In the genomic region with DNA sequence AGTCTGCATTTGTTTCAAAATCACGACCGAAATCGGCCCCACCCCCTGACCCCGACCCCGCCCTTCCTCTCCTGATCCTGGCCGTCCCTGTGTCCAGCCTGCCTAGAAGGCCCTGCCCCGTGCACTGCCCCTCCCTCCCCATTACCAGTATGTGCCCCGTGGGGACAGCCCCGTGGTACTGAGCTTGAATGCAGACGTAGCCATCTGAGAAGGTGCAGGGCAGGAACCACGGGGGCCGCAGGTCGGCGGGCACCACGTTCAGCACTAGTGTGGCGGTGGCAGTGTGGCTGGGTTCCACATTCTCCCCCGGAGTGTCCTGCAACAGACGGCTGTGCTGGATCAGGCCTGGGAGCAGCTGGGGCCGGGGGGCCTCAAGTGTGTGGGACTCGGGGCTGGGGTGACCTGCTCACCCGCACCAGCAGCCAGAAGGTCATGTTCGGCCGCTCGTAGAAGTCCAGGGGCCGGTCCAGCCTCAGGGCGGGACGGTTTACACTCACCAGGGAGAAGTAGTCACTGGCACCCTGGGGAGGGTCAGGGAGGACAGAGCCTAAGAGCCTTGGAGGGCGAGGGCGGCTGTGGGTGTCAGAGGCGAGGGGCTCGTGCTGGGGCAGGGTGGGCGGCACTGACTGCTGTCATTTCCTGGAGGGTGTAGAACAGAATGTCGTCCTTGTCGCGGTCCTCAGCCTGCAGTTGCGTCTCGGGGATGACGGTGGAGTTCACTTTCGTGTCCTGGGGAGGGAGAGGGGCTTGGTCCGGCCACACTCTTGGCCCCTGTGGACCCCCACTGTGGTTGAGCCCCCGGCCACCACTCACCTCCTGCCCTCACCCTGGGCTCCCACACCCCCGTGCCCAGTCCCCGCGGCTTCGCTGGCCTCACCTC, we compare ENCODE assay signal across 20 cellular contexts. TPM values are rescaled to one million over a fixed set of nuclear protein-coding genes. Genes with fewer than 3 reads are reported as not detected.
DNase-seq lines count a peak whose midpoint lies in the region; ATAC-seq, FAIRE-seq and TF ChIP-seq lines count a peak whose summit lies in the region.
"Had no signal": no experiment of that assay in that cellular context is flagged by ENCODE, and none has a peak within 500 bp of the region (broad histone marks: within the 10 kb centered on the region; RNA-seq: fewer than 3 reads in every experiment).

No MANE protein-coding gene starts in this region.

- H3K4me3 ChIP-seq in IMR-90 (ENCODE audit: insufficient read depth, low read depth, low read length) = no peak overlapping the region
- H3K4me3 ChIP-seq in kidney (ENCODE audit: low read length in 2 of 2) = no peak overlapping the region
- H3K4me3 ChIP-seq in neuronal stem cell (ENCODE audit: low read length in 2 of 2) = no peak overlapping the region
- no peak overlapping the region for H3K4me3 ChIP-seq in esophagus muscularis mucosa
- H3K4me3 ChIP-seq: BLaER1 treated with 17β-estradiol and CSF1 and Interleukin-3, amounts not matched to agents 10 nM and 100 nM; Peyer's patch; SJCRH30 had no signal

- ATAC-seq in IMR-90 (ENCODE audit: low read depth) = no peak
- ATAC-seq: HCT116 had no signal

- H3K36me3 Mint-ChIP-seq in type B pancreatic cell = no peaks in the 10 kb centered on the region

- H3K4ac ChIP-seq in IMR-90 (ENCODE audit: low read depth, low read length) = no peak overlapping the region
- H3K4ac ChIP-seq in neuronal stem cell (ENCODE audit: low read length) = no peak overlapping the region

- no peak overlapping the region for H3K9ac ChIP-seq in IMR-90 (ENCODE audit: low read depth, low read length)
- no peak overlapping the region for H3K9ac ChIP-seq in kidney (ENCODE audit: low read length in 2 of 2)
- no peak overlapping the region for H3K9ac ChIP-seq in neuronal stem cell (ENCODE audit: low read depth, low read length, poor library complexity)
- H3K9ac ChIP-seq: BLaER1 treated with 17β-estradiol and CSF1 and Interleukin-3, amounts not matched to agents 10 nM and 100 nM had no signal

- no peak overlapping the region for H4K8ac ChIP-seq in IMR-90 (ENCODE audit: low read depth in 2 of 2, low read length in 2 of 2)
- no peak overlapping the region for H4K8ac ChIP-seq in neuronal stem cell (ENCODE audit: low read depth, low read length)

- DNase-seq in IMR-90 (no peak), kidney (peak; percentile 72), neuronal stem cell (ENCODE audit: low spot score) (no peak), esophagus muscularis mucosa (ENCODE audit: extremely low spot score) (no peak), type B pancreatic cell (ENCODE audit: extremely low spot score, unreplicated experiment) (no peak)
- DNase-seq: CD8-positive, alpha-beta memory T cell; GDM1; NCI-H1105; NCI-H1694; NCI-H2081; NCI-H2171; NCI-H524 treated with DMSO at 0.1 percent for 48 hours; NCI-H82; Peyer's patch; SJCRH30 had no signal

- dilution Hi-C loops in IMR-90 (cut with HindIII; ENCODE audit: low sequenced_read_pairs, unreplicated experiment) = no loop called here

- H2BK5ac ChIP-seq in IMR-90 (ENCODE audit: low read depth, low read length, poor library complexity, severe bottlenecking) = no peak overlapping the region
- H2BK5ac ChIP-seq in neuronal stem cell (ENCODE audit: low read length) = no peak overlapping the region

- H2BK20ac ChIP-seq in IMR-90 (ENCODE audit: low read depth, low read length) = no peak overlapping the region

- no peak overlapping the region for H3K56ac ChIP-seq in IMR-90 (ENCODE audit: extremely low read depth, insufficient read depth, low read length)

- TF ChIP-seq POLR2A in IMR-90 (IDR thresholded peaks at IDR 0.05; ENCODE audit: low read depth, low read length) (no peak), esophagus muscularis mucosa (IDR thresholded peaks at IDR 0.05; ENCODE audit: low read depth) (no peak)

- no peak for TF ChIP-seq RAD21 in IMR-90 (IDR thresholded peaks at IDR 0.05; ENCODE audit: low read length)

- POLR2A ChIA-PET in IMR-90 (lab: Charles Lee; ENCODE audit: unreplicated experiment) = no interaction called here

- peak overlapping the region; percentile 58 for H2BK12ac ChIP-seq in neuronal stem cell (ENCODE audit: low read length)

- no peak overlapping the region for H3K4me3 Mint-ChIP-seq in type B pancreatic cell
- H3K4me3 Mint-ChIP-seq: CD8-positive, alpha-beta memory T cell had no signal

- 70% methylated on average over 24 of the region's 45 CpGs; no CpG with 5 or more reads in 1 of the 2 experiments for WGBS in IMR-90 (ENCODE audit: extremely low coverage in 2 of 2, insufficient read length in 1 of 2), 2 experiments
- WGBS in neuronal stem cell (ENCODE audit: extremely low coverage in 2 of 2, insufficient read length in 2 of 2, insufficient replicate concordance in 1 of 2), 2 donors = no CpG with 5 or more reads among the region's 45 CpGs
- 83% methylated on average over 27 of the region's 45 CpGs for WGBS in esophagus muscularis mucosa

- H3K27ac ChIP-seq in IMR-90 (ENCODE audit: insufficient read depth, low read length) (no peak overlapping the region), kidney (ENCODE audit: low read depth in 2 of 2, low read length in 2 of 2) (no peak overlapping the region), neuronal stem cell (replicated peaks; ENCODE audit: low read length) (no peak overlapping the region), esophagus muscularis mucosa (replicated peaks in 1 of 4) (no peak overlapping the region)
- H3K27ac ChIP-seq: BLaER1 treated with 17β-estradiol and CSF1 and Interleukin-3, amounts not matched to agents 10 nM and 100 nM; SJCRH30 had no signal

- H4K5ac ChIP-seq in IMR-90 (ENCODE audit: low read depth, low read length) = no peak overlapping the region

- TF ChIP-seq CTCF in IMR-90 (conservative IDR thresholded peaks at IDR 0.05; ENCODE audit: low read depth, low read length) (no peak), kidney (IDR thresholded peaks at IDR 0.05; ENCODE audit: borderline replicate concordance, extremely low read depth, insufficient read depth) (no peak), esophagus muscularis mucosa (IDR thresholded peaks at IDR 0.05) (no peak), type B pancreatic cell (conservative IDR thresholded peaks at IDR 0.05) (no peak)

- H3K9me3 Mint-ChIP-seq in type B pancreatic cell = no peaks in the 10 kb centered on the region
- H3K9me3 Mint-ChIP-seq: CD8-positive, alpha-beta memory T cell had no signal

- H3K4me2 ChIP-seq in IMR-90 (ENCODE audit: low read depth, low read length) = no peak overlapping the region
- H3K4me2 ChIP-seq in neuronal stem cell (ENCODE audit: insufficient read depth, low read length, poor library complexity, severe bottlenecking) = no peak overlapping the region

- no peak overlapping the region for H4K91ac ChIP-seq in IMR-90 (ENCODE audit: insufficient read depth, low read depth, low read length)
- H4K91ac ChIP-seq in neuronal stem cell (ENCODE audit: low read depth, low read length, poor library complexity) = no peak overlapping the region

- in situ Hi-C loops in IMR-90 (cut with MboI; ENCODE audit: low sequenced_read_pairs) = no loop called here

- no peaks in the 10 kb centered on the region for H3K27me3 ChIP-seq in IMR-90 (ENCODE audit: control insufficient read depth, insufficient read depth, low read length)
- H3K27me3 ChIP-seq in neuronal stem cell (ENCODE audit: control insufficient read depth in 3 of 3, insufficient read depth in 3 of 3, low read depth in 1 of 3, low read length in 3 of 3) = peaks cover 0 to 4% (median 0%) of the 10 kb centered on the region in 3 experiments
- peaks cover 0 to 33% (median 2%) of the 10 kb centered on the region in 4 donors for H3K27me3 ChIP-seq in esophagus muscularis mucosa
- H3K27me3 ChIP-seq: Peyer's patch, SJCRH30 had no signal

- H3K9me1 ChIP-seq in IMR-90 (ENCODE audit: insufficient read depth, low read length) = 0 out of 2 replicates have a peak, but pooled peaks cover 3% of the 10 kb centered on the region

- peak overlapping the region; percentile 37 for H2AK9ac ChIP-seq in IMR-90 (replicated peaks; ENCODE audit: low read depth, low read length, poor library complexity)

- no peak overlapping the region for H3K23ac ChIP-seq in IMR-90 (ENCODE audit: low read depth, low read length)
- peak overlapping the region; percentile 73 for H3K23ac ChIP-seq in neuronal stem cell (ENCODE audit: low read depth, low read length, poor library complexity)

- H3K14ac ChIP-seq in IMR-90 (replicated peaks; ENCODE audit: low read depth, low read length) = no peak overlapping the region
- H3K14ac ChIP-seq in neuronal stem cell (ENCODE audit: low read length) = peak overlapping the region; percentile 56

- no peak overlapping the region for H2AFZ ChIP-seq in IMR-90 (replicated peaks; ENCODE audit: low read length, poor library complexity)
- H2AFZ ChIP-seq in neuronal stem cell (ENCODE audit: low read length) = no peak overlapping the region

- intact Hi-C loops in IMR-90 (cut with micrococcal nuclease) (no loop called here), kidney (cut with DNase I) (no loop called here), esophagus muscularis mucosa (cut with DNase I) (no loop called here)

- H3K79me1 ChIP-seq in IMR-90 (ENCODE audit: low read depth in 1 of 2, low read length in 2 of 2) (peaks cover 2 to 18% of the 10 kb centered on the region in 2 experiments; a peak in 1 of 4 replicates), neuronal stem cell (ENCODE audit: low read depth, low read length) (peaks cover 6% of the 10 kb centered on the region)

- no peak overlapping the region for H2AK5ac ChIP-seq in IMR-90 (ENCODE audit: low read depth, low read length)
- no peak overlapping the region for H2AK5ac ChIP-seq in neuronal stem cell (ENCODE audit: low read depth, low read length)

- H3K36me3 ChIP-seq in IMR-90 (ENCODE audit: control insufficient read depth, insufficient read depth, low read length) = peaks cover 6% of the 10 kb centered on the region; the same call in 1 of the 2 replicates
- H3K36me3 ChIP-seq in kidney (ENCODE audit: control insufficient read depth in 1 of 2, insufficient read depth in 2 of 2, low read length in 2 of 2) = no peaks in the 10 kb centered on the region
- peaks cover 3% of the 10 kb centered on the region in 2 donors for H3K36me3 ChIP-seq in neuronal stem cell (replicated peaks in 1 of 2; ENCODE audit: control insufficient read depth in 2 of 2, insufficient read depth in 2 of 2, low read length in 2 of 2)
- peaks cover 0 to 51% (median 30%) of the 10 kb centered on the region in 4 donors for H3K36me3 ChIP-seq in esophagus muscularis mucosa
- H3K36me3 ChIP-seq: SJCRH30 had no signal

- H3K27ac Mint-ChIP-seq in type B pancreatic cell = no peak overlapping the region
- H3K27ac Mint-ChIP-seq: CD8-positive, alpha-beta memory T cell had no signal

- no peaks in the 10 kb centered on the region for H3K4me1 ChIP-seq in IMR-90 (ENCODE audit: control insufficient read depth, insufficient read depth, low read length)
- no peaks in the 10 kb centered on the region for H3K4me1 ChIP-seq in kidney (ENCODE audit: control insufficient read depth in 1 of 2, insufficient read depth in 1 of 2, low read depth in 1 of 2, low read length in 2 of 2)
- H3K4me1 ChIP-seq in neuronal stem cell (ENCODE audit: control insufficient read depth in 2 of 2, insufficient read depth in 1 of 2, low read depth in 1 of 2, low read length in 2 of 2) = peaks cover 0 to under 1% of the 10 kb centered on the region in 2 donors
- H3K4me1 ChIP-seq in esophagus muscularis mucosa = peaks cover 0 to 23% (median 10%) of the 10 kb centered on the region in 4 donors

- no peak for TF ChIP-seq EP300 in esophagus muscularis mucosa (IDR thresholded peaks at IDR 0.05)

- BruUV-seq in IMR-90 (replicated peaks; lab: Mats Ljungman, UMichigan) = no TSS peak

- no peak for FAIRE-seq in kidney (lab: Jason Lieb, UNC)
- FAIRE-seq: GM19239, H1 had no signal

- no peak overlapping the region for H2BK15ac ChIP-seq in IMR-90 (ENCODE audit: low read depth, low read length)
- no peak overlapping the region for H2BK15ac ChIP-seq in neuronal stem cell (ENCODE audit: low read length)

- peaks cover 4% of the 10 kb centered on the region for H3K4me1 Mint-ChIP-seq in type B pancreatic cell (ENCODE audit: unreplicated experiment)

- H3K27me3 Mint-ChIP-seq in type B pancreatic cell = no peaks in the 10 kb centered on the region

- no peaks in the 10 kb centered on the region; the same call in 1 of the 2 replicates for H4K20me1 ChIP-seq in IMR-90 (ENCODE audit: insufficient read depth, low read length)

- H3K9me3 ChIP-seq in IMR-90 (ENCODE audit: control insufficient read depth, insufficient read depth, low read length) (no peaks in the 10 kb centered on the region), kidney (ENCODE audit: control insufficient read depth in 1 of 2, low read length in 2 of 2) (no peaks in the 10 kb centered on the region), neuronal stem cell (replicated peaks in 1 of 2; ENCODE audit: control insufficient read depth in 2 of 2, insufficient read depth in 1 of 2, low read depth in 1 of 2, low read length in 2 of 2) (no peaks in the 10 kb centered on the region), esophagus muscularis mucosa (no peaks in the 10 kb centered on the region)
- H3K9me3 ChIP-seq: BLaER1 treated with 17β-estradiol and CSF1 and Interleukin-3, amounts not matched to agents 10 nM and 100 nM; Peyer's patch; SJCRH30 had no signal

- no peak overlapping the region for H2BK120ac ChIP-seq in IMR-90 (ENCODE audit: low read depth, low read length)
- no peak overlapping the region for H2BK120ac ChIP-seq in neuronal stem cell (ENCODE audit: low read depth, low read length)

- CTCF ChIA-PET in IMR-90 (lab: Yijun Ruan, JAX) = no interaction called here

- no peak overlapping the region for H3K18ac ChIP-seq in IMR-90 (ENCODE audit: low read depth, low read length)
- H3K18ac ChIP-seq in neuronal stem cell (ENCODE audit: low read length) = peak overlapping the region; percentile 38

RNA-seq across cellular contexts. Expression of gene CDHR5, which starts 3.6 kb away (rescaled TPM):
- total RNA-seq in IMR-90 (2012; rRNA removed) (not detected in 2 replicates), kidney (7.0 TPM), esophagus muscularis mucosa (1 to 10 TPM in 1 of 4 donors, not detected in 3; 1.3 TPM), type B pancreatic cell (ENCODE audit: low replicate concordance) (7.1 and 23.0 TPM in 2 replicates)
- polyA plus RNA-seq in IMR-90 (2012; rRNA removed) (not detected in 2 replicates), kidney (ENCODE audit: insufficient read depth, low read depth, low replicate concordance) (45.6 TPM)
- not detected in 2 replicates for polyA plus RNA-seq in IMR-90 (2012; cell fraction: cytosol; rRNA removed)
- polyA plus RNA-seq in IMR-90 (2012; cell fraction: nucleus; rRNA removed; ENCODE audit: low replicate concordance) = not detected in 2 replicates
- polyA plus RNA-seq in neuronal stem cell (2013, experiment 1 of 2) = not detected
- not detected for polyA plus RNA-seq in neuronal stem cell (2013, experiment 2 of 2)
- total RNA-seq: CD8-positive, alpha-beta memory T cell; H1; HT1080; SJCRH30 had no signal
- polyA plus RNA-seq: CD8-positive, alpha-beta memory T cell; H1 had no signal

RNA-seq across cellular contexts. Expression of gene IRF7, which starts 5.4 kb away (rescaled TPM):
- total RNA-seq in IMR-90 (2012; rRNA removed) (1.4 and 1.6 TPM in 2 replicates), kidney (36.7 TPM), esophagus muscularis mucosa (10 to 100 TPM; 11.3 to 39.6 (median 14.2) TPM), type B pancreatic cell (ENCODE audit: low replicate concordance) (16.4 and 20.5 TPM in 2 replicates)
- polyA plus RNA-seq in IMR-90 (2012; rRNA removed) (4.5 and 5.8 TPM in 2 replicates), kidney (ENCODE audit: insufficient read depth, low read depth, low replicate concordance) (21.5 TPM)
- 3.0 and 6.5 TPM in 2 replicates for polyA plus RNA-seq in IMR-90 (2012; cell fraction: cytosol; rRNA removed)
- polyA plus RNA-seq in IMR-90 (2012; cell fraction: nucleus; rRNA removed; ENCODE audit: low replicate concordance) = 14.5 and 38.2 TPM in 2 replicates
- 5.5 TPM for polyA plus RNA-seq in neuronal stem cell (2013, experiment 1 of 2)
- 5.1 TPM for polyA plus RNA-seq in neuronal stem cell (2013, experiment 2 of 2)
- total RNA-seq: HT1080 had no signal

RNA-seq across cellular contexts. Expression of gene SCT, which starts 5.8 kb away (rescaled TPM):
- total RNA-seq in IMR-90 (2012; rRNA removed) (not detected in 2 replicates), kidney (not detected), esophagus muscularis mucosa (not detected), type B pancreatic cell (ENCODE audit: low replicate concordance) (3.1 and 15.3 TPM in 2 replicates)
- polyA plus RNA-seq in IMR-90 (2012; rRNA removed) (not detected in 2 replicates), kidney (ENCODE audit: insufficient read depth, low read depth, low replicate concordance) (not detected)
- polyA plus RNA-seq in IMR-90 (2012; cell fraction: cytosol; rRNA removed) = not detected in 2 replicates
- polyA plus RNA-seq in IMR-90 (2012; cell fraction: nucleus; rRNA removed; ENCODE audit: low replicate concordance) = not detected in 2 replicates
- polyA plus RNA-seq in neuronal stem cell (2013, experiment 1 of 2) = not detected
- polyA plus RNA-seq in neuronal stem cell (2013, experiment 2 of 2) = not detected
- total RNA-seq: CD8-positive, alpha-beta memory T cell; HT1080; SJCRH30 had no signal
- polyA plus RNA-seq: CD8-positive, alpha-beta memory T cell had no signal

RNA-seq across cellular contexts. Expression of gene DRD4, which starts 15.9 kb away (rescaled TPM):
- total RNA-seq in IMR-90 (2012; rRNA removed) = not detected in 2 replicates
- not detected in 2 replicates for polyA plus RNA-seq in IMR-90 (2012; rRNA removed)
- polyA plus RNA-seq in IMR-90 (2012; cell fraction: cytosol; rRNA removed) = 0.05 TPM in 1 of 2 replicates, not detected in the other
- 0.34 and 1.1 TPM in 2 replicates for polyA plus RNA-seq in IMR-90 (2012; cell fraction: nucleus; rRNA removed; ENCODE audit: low replicate concordance)
- total RNA-seq in kidney = 1.1 TPM
- 0.47 TPM for polyA plus RNA-seq in kidney (ENCODE audit: insufficient read depth, low read depth, low replicate concordance)
- 15.1 TPM for polyA plus RNA-seq in neuronal stem cell (2013, experiment 1 of 2)
- polyA plus RNA-seq in neuronal stem cell (2013, experiment 2 of 2) = 15.5 TPM
- 1 to 10 TPM in 1 of 4 donors, under 1 TPM in 2, not detected in 1; 0.26 to 1.1 (median 0.42) TPM for total RNA-seq in esophagus muscularis mucosa
- total RNA-seq in type B pancreatic cell (ENCODE audit: low replicate concordance) = 0.59 and 1.2 TPM in 2 replicates
- total RNA-seq: SJCRH30 had no signal
- polyA plus RNA-seq: CD8-positive, alpha-beta memory T cell had no signal

RNA-seq across cellular contexts. Expression of gene PHRF1, which starts 44.9 kb away (rescaled TPM):
- total RNA-seq in IMR-90 (2012; rRNA removed) (10.9 and 12.2 TPM in 2 replicates), kidney (30.9 TPM), esophagus muscularis mucosa (10 to 100 TPM; 24.5 to 38.2 (median 28.7) TPM), type B pancreatic cell (ENCODE audit: low replicate concordance) (38.7 and 40.8 TPM in 2 replicates)
- polyA plus RNA-seq in IMR-90 (2012; rRNA removed) (17.5 and 23.0 TPM in 2 replicates), kidney (ENCODE audit: insufficient read depth, low read depth, low replicate concordance) (7.5 TPM)
- polyA plus RNA-seq in IMR-90 (2012; cell fraction: cytosol; rRNA removed) = 16.8 and 17.0 TPM in 2 replicates
- polyA plus RNA-seq in IMR-90 (2012; cell fraction: nucleus; rRNA removed; ENCODE audit: low replicate concordance) = 34.6 and 53.2 TPM in 2 replicates
- 13.1 TPM for polyA plus RNA-seq in neuronal stem cell (2013, experiment 1 of 2)
- polyA plus RNA-seq in neuronal stem cell (2013, experiment 2 of 2) = 12.9 TPM
